ENCODE assay signal across 8 cellular contexts in genomic region chr12:26651566-26652188, GRCh38.
A peak's percentile ranks its signal among the peaks of the same experiment; 100 is the strongest.
DNase-seq lines count a peak whose midpoint lies in the region; ATAC-seq and TF ChIP-seq lines count a peak whose summit lies in the region.

No MANE protein-coding gene starts in this region.

- no peak overlapping the region for H2BK5ac ChIP-seq in neuronal stem cell (ENCODE audit: low read length)

- H3K4ac ChIP-seq in neuronal stem cell (ENCODE audit: low read length): no peak overlapping the region

- no peak for ATAC-seq in CD4-positive, alpha-beta T cell (ENCODE audit: poor library complexity)
- ATAC-seq in foreskin keratinocyte: peak; percentile 46
- ATAC-seq in GM18861 (IDR thresholded peaks at IDR 0.05; ENCODE audit: unreplicated experiment): no peak
- no peak for ATAC-seq in GM19467 (IDR thresholded peaks at IDR 0.05; ENCODE audit: unreplicated experiment)

- no peak overlapping the region for H3K9ac ChIP-seq in neuronal stem cell (ENCODE audit: low read depth, low read length, poor library complexity)

- H2BK12ac ChIP-seq in neuronal stem cell (ENCODE audit: low read length): no peak overlapping the region

- H3K4me1 Mint-ChIP-seq in CD4-positive, alpha-beta T cell (ENCODE audit: low read depth): no peaks in the 10 kb centered on the region

- no peak overlapping the region for H4K8ac ChIP-seq in neuronal stem cell (ENCODE audit: low read depth, low read length)

- no peak overlapping the region for H4K91ac ChIP-seq in neuronal stem cell (ENCODE audit: low read depth, low read length, poor library complexity)

- POLR2A ChIA-PET in CD4-positive, alpha-beta T cell (lab: Charles Lee): interaction anchor here (0.6 kb wide), 1 partner anchor 97 kb away, joined by 4 read pairs; no protein-coding TSS in a partner anchor

- H3K79me1 ChIP-seq in neuronal stem cell (ENCODE audit: low read depth, low read length): no peaks in the 10 kb centered on the region

- no peaks in the 10 kb centered on the region for H3K27me3 Mint-ChIP-seq in CD4-positive, alpha-beta T cell

- intact Hi-C loops in CD4-positive, alpha-beta T cell (cut with DNase I, micrococcal nuclease): no loop called here

- TF ChIP-seq CTCF in CD4-positive, alpha-beta T cell (IDR thresholded peaks at IDR 0.05): peak; percentile 51
- peak; percentile 82 for TF ChIP-seq CTCF in foreskin keratinocyte (conservative IDR thresholded peaks at IDR 0.05)

- H3K14ac ChIP-seq in neuronal stem cell (ENCODE audit: low read length): no peak overlapping the region

- no peaks in the 10 kb centered on the region for H3K9me3 Mint-ChIP-seq in CD4-positive, alpha-beta T cell

- H3K4me1 ChIP-seq in foreskin keratinocyte (peaks cover 4% of the 10 kb centered on the region), neuronal stem cell (ENCODE audit: control insufficient read depth in 2 of 2, insufficient read depth in 1 of 2, low read depth in 1 of 2, low read length in 2 of 2) (no peaks in the 10 kb centered on the region)

- peaks cover 96% of the 10 kb centered on the region for H3K36me3 Mint-ChIP-seq in CD4-positive, alpha-beta T cell (ENCODE audit: low read depth)

- peaks cover 5% of the 10 kb centered on the region for H3K9me3 ChIP-seq in CD4-positive, alpha-beta T cell (ENCODE audit: control insufficient read depth, low read length)
- H3K9me3 ChIP-seq in neuronal stem cell (replicated peaks in 1 of 2; ENCODE audit: control insufficient read depth in 2 of 2, insufficient read depth in 1 of 2, low read depth in 1 of 2, low read length in 2 of 2): peaks cover 0 to 7% of the 10 kb centered on the region in 2 donors

- H3K4me3 ChIP-seq in H7 (ENCODE audit: insufficient read depth, low read depth, low read length) (no peak overlapping the region), neuronal stem cell (ENCODE audit: low read length in 2 of 2) (no peak overlapping the region)

- H3K36me3 ChIP-seq in H7 (replicated peaks; ENCODE audit: control insufficient read depth, insufficient read depth, low read length) (peaks cover 11% of the 10 kb centered on the region), neuronal stem cell (replicated peaks in 1 of 2; ENCODE audit: control insufficient read depth in 2 of 2, insufficient read depth in 2 of 2, low read length in 2 of 2) (no peaks in the 10 kb centered on the region)

- no peak overlapping the region for H3K4me3 Mint-ChIP-seq in CD4-positive, alpha-beta T cell

- no peak overlapping the region for H2BK15ac ChIP-seq in neuronal stem cell (ENCODE audit: low read length)

- H3K27me3 ChIP-seq in CD4-positive, alpha-beta T cell (ENCODE audit: control insufficient read depth, insufficient read depth, low read length): no peaks in the 10 kb centered on the region
- no peaks in the 10 kb centered on the region for H3K27me3 ChIP-seq in H7 (ENCODE audit: control insufficient read depth, insufficient read depth, low read length)
- no peaks in the 10 kb centered on the region for H3K27me3 ChIP-seq in foreskin keratinocyte
- no peaks in the 10 kb centered on the region for H3K27me3 ChIP-seq in neuronal stem cell (ENCODE audit: control insufficient read depth in 3 of 3, insufficient read depth in 3 of 3, low read depth in 1 of 3, low read length in 3 of 3)

- no peak overlapping the region for H2AFZ ChIP-seq in neuronal stem cell (ENCODE audit: low read length)

- DNase-seq in CD4-positive, alpha-beta T cell: peak in 1 of 10 experiments; percentile 5
- peak; percentile 79 for DNase-seq in H7
- peak; percentile 55 for DNase-seq in NCI-H460 (ENCODE audit: extremely low read depth, low read depth)
- DNase-seq in activated CD8-positive, alpha-beta memory T cell treated with anti-CD3 and anti-CD28 coated beads for 24 hours: peak; percentile 61
- peak in 1 of 2 donors; percentile 40 for DNase-seq in foreskin keratinocyte
- DNase-seq in neuronal stem cell (ENCODE audit: low spot score): peak; percentile 56

- no peak overlapping the region for H3K27ac Mint-ChIP-seq in CD4-positive, alpha-beta T cell

- H2BK120ac ChIP-seq in neuronal stem cell (ENCODE audit: low read depth, low read length): no peak overlapping the region

- H2AK5ac ChIP-seq in neuronal stem cell (ENCODE audit: low read depth, low read length): no peak overlapping the region

- no CpG with 5 or more reads among the region's 7 CpGs for WGBS in neuronal stem cell (ENCODE audit: extremely low coverage in 2 of 2, insufficient read length in 2 of 2, insufficient replicate concordance in 1 of 2), 2 donors

- H3K4me2 ChIP-seq in neuronal stem cell (ENCODE audit: insufficient read depth, low read length, poor library complexity, severe bottlenecking): no peak overlapping the region

- CTCF ChIA-PET in CD4-positive, alpha-beta T cell (lab: Charles Lee): interaction anchor here (1.1 to 1.3 kb wide), 2 partner anchors 10 to 17 kb away, joined by 3 to 4 read pairs; no protein-coding TSS in a partner anchor

- H3K18ac ChIP-seq in neuronal stem cell (ENCODE audit: low read length): no peak overlapping the region

- H3K27ac ChIP-seq in CD4-positive, alpha-beta T cell (ENCODE audit: low read depth, low read length): no peak overlapping the region
- H3K27ac ChIP-seq in foreskin keratinocyte (no peak overlapping the region), neuronal stem cell (replicated peaks; ENCODE audit: low read length) (no peak overlapping the region)

- H3K23ac ChIP-seq in neuronal stem cell (ENCODE audit: low read depth, low read length, poor library complexity): no peak overlapping the region
